ENCODE assay signal across 28 cellular contexts in the genomic region with DNA sequence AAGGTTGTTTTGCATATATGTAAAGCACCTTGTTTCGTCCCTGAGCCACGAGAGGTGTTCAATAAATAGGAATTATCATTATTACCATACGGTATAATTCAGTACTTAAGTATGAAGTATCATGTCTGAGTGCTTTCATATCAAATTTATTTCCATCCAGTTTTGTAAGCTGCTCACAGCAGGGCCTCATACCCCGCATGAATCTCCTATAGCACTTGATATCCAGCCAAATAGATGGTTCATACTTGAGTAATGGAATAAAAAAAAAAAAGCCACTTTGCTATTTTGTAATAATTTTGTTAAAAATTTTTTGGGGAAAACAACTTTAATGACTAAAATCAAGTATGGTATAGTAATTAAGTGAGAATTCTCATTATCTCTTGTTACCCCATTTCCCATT.
"Had no signal": no experiment of that assay in that cellular context is flagged by ENCODE, and none has a peak within 500 bp of the region (broad histone marks: within the 10 kb centered on the region; RNA-seq: fewer than 3 reads in every experiment).

No MANE protein-coding gene starts in this region.

- DNase-seq: effector memory CD8-positive, alpha-beta T cell; glutamatergic neuron; kidney glomerular epithelial cell; lower lobe of right lung; midbrain; occipital lobe; pancreas; right lobe of liver; spleen; stimulated activated CD4-positive, alpha-beta T cell treated with anti-CD3 and anti-CD28 coated beads, Interleukin-15, amount 100 ng/mL, for 24 hours; stimulated activated CD4-positive, alpha-beta T cell treated with anti-CD3 and anti-CD28 coated beads, Interleukin-1b, Interleukin-23, amount 100 ng/mL, for 48 hours; stimulated activated CD4-positive, alpha-beta T cell treated with anti-CD3 and anti-CD28 coated beads, Interleukin-4, amount 100 ng/mL, for 24 hours; testis; upper lobe of right lung had no signal

- H3K27me3 ChIP-seq: esophagus muscularis mucosa, gastroesophageal sphincter, hepatocyte, neural progenitor cell, pancreas, right lobe of liver, spleen, testis, tibial nerve, upper lobe of right lung had no signal

- H3K4me1 Mint-ChIP-seq: central memory CD8-positive, alpha-beta T cell; stimulated activated memory B cell treated with anti-CD40 and anti-IgM and Interleukin-4, amounts not matched to agents 10 μg/mL and 1 μg/mL and 100 μg/mL, for 72 hours had no signal

- H3K27ac ChIP-seq: epithelial cell of prostate, lower lobe of right lung, neural progenitor cell, pancreas, right lobe of liver, spleen, testis, tibial nerve, upper lobe of right lung had no signal

- H3K4me3 Mint-ChIP-seq: central memory CD8-positive, alpha-beta T cell; dendritic cell treated with granulocyte-macrophage colony-stimulating factor and Interleukin-4, amounts not matched to agents 40 ng/mL and 50 ng/mL, for 4 days; effector memory CD8-positive, alpha-beta T cell; memory B cell; natural killer cell treated with Interleukin-12 subunit alpha and Interleukin-12 subunit beta and Interleukin-15 and Interleukin-18, amount 100 ng/mL, for 72 hours; neural progenitor cell; stimulated activated memory B cell treated with anti-CD40 and anti-IgM and Interleukin-4, amounts not matched to agents 10 μg/mL and 1 μg/mL and 100 μg/mL, for 72 hours; stimulated activated naive CD8-positive, alpha-beta T cell treated with anti-CD3 and anti-CD28 coated beads, Interleukin-15, Interleukin-2, amounts not matched to agents 100 ng/mL and 50 ng/mL, for 24 hours had no signal

- H3K36me3 ChIP-seq: esophagus muscularis mucosa, gastroesophageal sphincter, lower lobe of right lung, neural progenitor cell, pancreas, right lobe of liver, spleen, tibial nerve, upper lobe of right lung had no signal

- H2AFZ ChIP-seq: hepatocyte, neural progenitor cell had no signal

- ATAC-seq: effector memory CD8-positive, alpha-beta T cell; gastroesophageal sphincter; left lobe of liver; lower lobe of right lung; natural killer cell treated with Interleukin-12 subunit alpha and Interleukin-12 subunit beta and Interleukin-15 and Interleukin-18, amount 100 ng/mL, for 72 hours; pancreas; right lobe of liver; stimulated activated memory B cell treated with anti-CD40 and anti-IgM and Interleukin-4, amounts not matched to agents 10 μg/mL and 1 μg/mL and 100 μg/mL, for 72 hours; upper lobe of right lung had no signal

- H3K36me3 Mint-ChIP-seq: memory B cell; natural killer cell treated with Interleukin-12 subunit alpha and Interleukin-12 subunit beta and Interleukin-15 and Interleukin-18, amount 100 ng/mL, for 72 hours; stimulated activated memory B cell treated with anti-CD40 and anti-IgM and Interleukin-4, amounts not matched to agents 10 μg/mL and 1 μg/mL and 100 μg/mL, for 72 hours had no signal

- H3K9me3 ChIP-seq: esophagus muscularis mucosa, gastroesophageal sphincter, lower lobe of right lung, pancreas, right lobe of liver, testis, tibial nerve, upper lobe of right lung had no signal

- H3K4me2 ChIP-seq: hepatocyte, neural progenitor cell had no signal

- H3K27me3 Mint-ChIP-seq: central memory CD8-positive, alpha-beta T cell; dendritic cell treated with granulocyte-macrophage colony-stimulating factor and Interleukin-4, amounts not matched to agents 40 ng/mL and 50 ng/mL, for 4 days; natural killer cell treated with Interleukin-12 subunit alpha and Interleukin-12 subunit beta and Interleukin-15 and Interleukin-18, amount 100 ng/mL, for 72 hours; progenitor cell of endocrine pancreas; stimulated activated memory B cell treated with anti-CD40 and anti-IgM and Interleukin-4, amounts not matched to agents 10 μg/mL and 1 μg/mL and 100 μg/mL, for 72 hours; stimulated activated naive CD8-positive, alpha-beta T cell treated with anti-CD3 and anti-CD28 coated beads, Interleukin-15, Interleukin-2, amounts not matched to agents 100 ng/mL and 50 ng/mL, for 24 hours had no signal

- H3K4me3 ChIP-seq: esophagus muscularis mucosa, gastroesophageal sphincter, hepatocyte, lower lobe of right lung, neural progenitor cell, pancreas, right lobe of liver, spleen, testis, tibial nerve, upper lobe of right lung had no signal

- H3K9ac ChIP-seq: neural progenitor cell had no signal

- H3K27ac Mint-ChIP-seq: dendritic cell treated with granulocyte-macrophage colony-stimulating factor and Interleukin-4, amounts not matched to agents 40 ng/mL and 50 ng/mL, for 4 days; effector memory CD8-positive, alpha-beta T cell; memory B cell; natural killer cell treated with Interleukin-12 subunit alpha and Interleukin-12 subunit beta and Interleukin-15 and Interleukin-18, amount 100 ng/mL, for 72 hours; neural progenitor cell; progenitor cell of endocrine pancreas; stimulated activated memory B cell treated with anti-CD40 and anti-IgM and Interleukin-4, amounts not matched to agents 10 μg/mL and 1 μg/mL and 100 μg/mL, for 72 hours; stimulated activated naive CD8-positive, alpha-beta T cell treated with anti-CD3 and anti-CD28 coated beads, Interleukin-15, Interleukin-2, amounts not matched to agents 100 ng/mL and 50 ng/mL, for 24 hours had no signal

- H3K9me3 Mint-ChIP-seq: central memory CD8-positive, alpha-beta T cell had no signal

- H3K4me1 ChIP-seq: pancreas, testis, upper lobe of right lung had no signal
